Comparison of ENCODE assay signal across 28 cellular contexts in genomic region chrX:110170029-110170428, GRCh38.
"Had no signal": no experiment of that assay in that cellular context is flagged by ENCODE, and none has a peak within 500 bp of the region (broad histone marks: within the 10 kb centered on the region; RNA-seq: fewer than 3 reads in every experiment).

No MANE protein-coding gene starts in this region.

- H3K36me3 ChIP-seq: suprapubic skin, thoracic aorta, thyroid gland, tibial artery, transverse colon, upper lobe of left lung, upper lobe of right lung, uterus, vagina had no signal

- H3K27ac ChIP-seq: stomach, suprapubic skin, testis, thoracic aorta, thyroid gland, tibial artery, tibial nerve, transverse colon, upper lobe of left lung, upper lobe of right lung, uterus, vagina had no signal

- H3K9me3 Mint-ChIP-seq: stimulated activated effector memory CD8-positive, alpha-beta T cell treated with anti-CD3 and anti-CD28 coated beads, Interleukin-12 subunit alpha, Interleukin-12 subunit beta, amount 100 ng/mL, for 72 hours; stimulated activated memory B cell treated with anti-CD40 and anti-IgM and Interleukin-4, amounts not matched to agents 10 μg/mL and 1 μg/mL and 100 μg/mL, for 72 hours; stimulated activated naive CD8-positive, alpha-beta T cell treated with anti-CD3 and anti-CD28 coated beads, Interleukin-15, amount 100 ng/mL, for 72 hours; stimulated activated naive CD8-positive, alpha-beta T cell treated with anti-CD3 and anti-CD28 coated beads, Interleukin-15, Interleukin-2, amounts not matched to agents 100 ng/mL and 50 ng/mL, for 24 hours had no signal

- H3K4me1 ChIP-seq: testis, tibial artery, tibial nerve, transverse colon, upper lobe of right lung, uterus, vagina had no signal

- H3K4me1 Mint-ChIP-seq: stimulated activated naive CD8-positive, alpha-beta T cell treated with anti-CD3 and anti-CD28 coated beads, Interleukin-15, amount 100 ng/mL, for 72 hours had no signal

- H3K4me3 Mint-ChIP-seq: stimulated activated effector memory CD8-positive, alpha-beta T cell treated with anti-CD3 and anti-CD28 coated beads, Interleukin-12 subunit alpha, Interleukin-12 subunit beta, amount 100 ng/mL, for 72 hours; stimulated activated memory B cell treated with anti-CD40 and anti-IgM and Interleukin-4, amounts not matched to agents 10 μg/mL and 1 μg/mL and 100 μg/mL, for 72 hours; stimulated activated naive B cell treated with anti-CD40 and anti-IgM and Interleukin-4, amounts not matched to agents 10 μg/mL and 1 μg/mL and 100 μg/mL, for 72 hours; stimulated activated naive CD8-positive, alpha-beta T cell treated with anti-CD3 and anti-CD28 coated beads, Interleukin-15, amount 100 ng/mL, for 72 hours; stimulated activated naive CD8-positive, alpha-beta T cell treated with anti-CD3 and anti-CD28 coated beads, Interleukin-15, Interleukin-2, amounts not matched to agents 100 ng/mL and 50 ng/mL, for 24 hours; type B pancreatic cell had no signal

- H3K27me3 Mint-ChIP-seq: stimulated activated memory B cell treated with anti-CD40 and anti-IgM and Interleukin-4, amounts not matched to agents 10 μg/mL and 1 μg/mL and 100 μg/mL, for 72 hours; stimulated activated naive B cell treated with anti-CD40 and anti-IgM and Interleukin-4, amounts not matched to agents 10 μg/mL and 1 μg/mL and 100 μg/mL, for 72 hours; stimulated activated naive CD8-positive, alpha-beta T cell treated with anti-CD3 and anti-CD28 coated beads, Interleukin-15, amount 100 ng/mL, for 72 hours; stimulated activated naive CD8-positive, alpha-beta T cell treated with anti-CD3 and anti-CD28 coated beads, Interleukin-15, Interleukin-2, amounts not matched to agents 100 ng/mL and 50 ng/mL, for 24 hours; type B pancreatic cell had no signal

- H3K4me3 ChIP-seq: stomach, suprapubic skin, testis, thoracic aorta, thyroid gland, tibial artery, tibial nerve, transverse colon, upper lobe of left lung, upper lobe of right lung, uterus, vagina had no signal

- H3K27me3 ChIP-seq: suprapubic skin, testis, thyroid gland, tibial artery, transverse colon, upper lobe of left lung, upper lobe of right lung, uterus, vagina had no signal

- H3K9me3 ChIP-seq: stomach, suprapubic skin, testis, thoracic aorta, thyroid gland, tibial artery, tibial nerve, transverse colon, upper lobe of left lung, upper lobe of right lung, uterus, vagina had no signal

- H3K27ac Mint-ChIP-seq: stimulated activated effector memory CD8-positive, alpha-beta T cell treated with anti-CD3 and anti-CD28 coated beads, Interleukin-12 subunit alpha, Interleukin-12 subunit beta, amount 100 ng/mL, for 72 hours; stimulated activated naive B cell treated with anti-CD40 and anti-IgM and Interleukin-4, amounts not matched to agents 10 μg/mL and 1 μg/mL and 100 μg/mL, for 72 hours; stimulated activated naive CD8-positive, alpha-beta T cell treated with anti-CD3 and anti-CD28 coated beads, Interleukin-15, Interleukin-2, amounts not matched to agents 100 ng/mL and 50 ng/mL, for 24 hours; type B pancreatic cell had no signal

- DNase-seq: stimulated activated CD4-positive, alpha-beta T cell treated with anti-CD3 and anti-CD28 coated beads, Interleukin-2, amount 100 ng/mL, for 48 hours; stimulated activated CD4-positive, alpha-beta T cell treated with anti-CD3 and anti-CD28 coated beads, Interleukin-4, amount 100 ng/mL, for 1 hour; stimulated activated CD4-positive, alpha-beta T cell treated with anti-CD3 and anti-CD28 coated beads, Interleukin-4, amount 100 ng/mL, for 24 hours; stimulated activated CD4-positive, alpha-beta T cell treated with anti-CD3 and anti-CD28 coated beads, Interleukin-4, amount 100 ng/mL, for 4 hours; stimulated activated CD8-positive, alpha-beta memory T cell treated with anti-CD3 and anti-CD28 coated beads, Interleukin-4, amount 100 ng/mL, for 48 hours; stimulated activated naive B cell treated with anti-CD40 and anti-IgM and Interleukin-4, amounts not matched to agents 10 μg/mL and 1 μg/mL and 100 μg/mL, for 72 hours; stimulated activated naive CD4-positive, alpha-beta T cell; stimulated activated naive CD4-positive, alpha-beta T cell treated with Interleukin-2 at 50 U/mL for 16 hours; stimulated activated naive CD8-positive, alpha-beta T cell treated with anti-CD3 and anti-CD28 coated beads, Interleukin-15, amount 100 ng/mL, for 72 hours; stimulated activated naive CD8-positive, alpha-beta T cell treated with anti-CD3 and anti-CD28 coated beads, Interleukin-15, Interleukin-2, amounts not matched to agents 100 U/mL and 50 U/mL, for 24 hours; stomach; substantia nigra; testis; thyroid gland; tibial artery; transverse colon; trophoblast cell; upper lobe of left lung; upper lobe of right lung; uterus had no signal
